In genomic region chr11:83677730-83678129, GRCh38 we compare ENCODE assay signal across 20 cellular contexts.
DNase-seq lines count a peak whose midpoint lies in the region; ATAC-seq, FAIRE-seq and TF ChIP-seq lines count a peak whose summit lies in the region.
"Had no signal": no experiment of that assay in that cellular context is flagged by ENCODE, and none has a peak within 500 bp of the region (broad histone marks: within the 10 kb centered on the region; RNA-seq: fewer than 3 reads in every experiment).

No MANE protein-coding gene starts in this region.

- TF ChIP-seq EP300 in tibial nerve (IDR thresholded peaks at IDR 0.05) = no peak

- ATAC-seq in GM21619 (IDR thresholded peaks at IDR 0.05; ENCODE audit: unreplicated experiment) = no peak
- no peak for ATAC-seq in CD8-positive, alpha-beta T cell
- no peak for ATAC-seq in HG02938 (IDR thresholded peaks at IDR 0.05; ENCODE audit: unreplicated experiment)
- ATAC-seq: HCT116 had no signal

- no peak overlapping the region for H4K5ac ChIP-seq in mesendoderm (ENCODE audit: low read length)

- intact Hi-C loops in CD8-positive, alpha-beta T cell (cut with DNase I, micrococcal nuclease) = no loop called here

- no peak overlapping the region for H2BK5ac ChIP-seq in mesendoderm (ENCODE audit: low read length)

- H3K9ac ChIP-seq in OCI-LY1 (ENCODE audit: low read length) = no peak overlapping the region
- no peak overlapping the region for H3K9ac ChIP-seq in mesendoderm (ENCODE audit: low read length)

- no peak overlapping the region for H3K56ac ChIP-seq in mesendoderm (ENCODE audit: low read length)

- H2BK15ac ChIP-seq in mesendoderm (replicated peaks; ENCODE audit: low read depth) = no peak overlapping the region

- FAIRE-seq in GM12892 (lab: Jason Lieb, UNC) = peak; percentile 83
- FAIRE-seq: GM19239 had no signal

- no peaks in the 10 kb centered on the region for H4K20me1 ChIP-seq in OCI-LY1 (ENCODE audit: insufficient read depth, low read length)

- H3K4ac ChIP-seq in mesendoderm (ENCODE audit: low read depth, low read length) = no peak overlapping the region

- no peaks in the 10 kb centered on the region for H3K4me1 Mint-ChIP-seq in CD8-positive, alpha-beta T cell (ENCODE audit: low read depth)

- H3K9me2 ChIP-seq in OCI-LY1 (ENCODE audit: low read depth, low read length) = no peaks in the 10 kb centered on the region

- H3K79me2 ChIP-seq in OCI-LY1 (ENCODE audit: insufficient read depth, low read length) = peaks cover 80% of the 10 kb centered on the region
- H3K79me2 ChIP-seq in mesendoderm (ENCODE audit: control insufficient read depth, insufficient read depth, low read length) = no peaks in the 10 kb centered on the region

- H4K8ac ChIP-seq in mesendoderm (ENCODE audit: low read depth, low read length) = no peak overlapping the region

- peaks cover 6% of the 10 kb centered on the region for H3K27me3 Mint-ChIP-seq in CD8-positive, alpha-beta T cell (ENCODE audit: low read depth)

- peak overlapping the region; percentile 92 for H3K27ac ChIP-seq in OCI-LY1 (ENCODE audit: low read depth, low read length, poor library complexity, severe bottlenecking)
- H3K27ac ChIP-seq in mesendoderm (ENCODE audit: low read depth, low read length) = no peak overlapping the region
- H3K27ac ChIP-seq in tibial nerve = no peak overlapping the region
- H3K27ac ChIP-seq in CD8-positive, alpha-beta T cell (ENCODE audit: low read depth, low read length) = no peak overlapping the region
- H3K27ac ChIP-seq: C4-2B had no signal

- no peak overlapping the region for H3K23ac ChIP-seq in mesendoderm (ENCODE audit: low read length)

- no peak overlapping the region for H3K18ac ChIP-seq in mesendoderm (ENCODE audit: low read length)

- POLR2A ChIA-PET in CD8-positive, alpha-beta T cell (lab: Charles Lee) = no interaction called here

- no peaks in the 10 kb centered on the region for H3K9me3 ChIP-seq in BE2C
- H3K9me3 ChIP-seq in OCI-LY1 (ENCODE audit: low read length) = no peaks in the 10 kb centered on the region
- no peaks in the 10 kb centered on the region for H3K9me3 ChIP-seq in tibial nerve
- no peaks in the 10 kb centered on the region for H3K9me3 ChIP-seq in CD8-positive, alpha-beta T cell (ENCODE audit: low read length)

- no peak overlapping the region for H3K4me3 Mint-ChIP-seq in CD8-positive, alpha-beta T cell
- H3K4me3 Mint-ChIP-seq: CD4-positive, alpha-beta T cell; HFFc6 had no signal

- no peaks in the 10 kb centered on the region for H3K4me1 ChIP-seq in BE2C
- H3K4me1 ChIP-seq in OCI-LY1 (ENCODE audit: insufficient read depth, low read length, severe bottlenecking) = peaks cover 74% of the 10 kb centered on the region
- H3K4me1 ChIP-seq in mesendoderm (ENCODE audit: control insufficient read depth, low read depth, low read length) = peaks cover 13% of the 10 kb centered on the region
- peaks cover 0 to 12% (median 0%) of the 10 kb centered on the region in 4 donors for H3K4me1 ChIP-seq in tibial nerve
- H3K4me1 ChIP-seq in CD8-positive, alpha-beta T cell (ENCODE audit: insufficient read depth, low read length) = no peaks in the 10 kb centered on the region

- WGBS in mesendoderm (ENCODE audit: extremely low coverage, insufficient coverage, low lambda C conversion rate) = no CpG with 5 or more reads among the region's 1 CpG
- WGBS in tibial nerve, 2 donors = 83 to 93% methylated on average over 1 of the region's 1 CpG

- no peak overlapping the region for H3K4me3 ChIP-seq in BE2C (ENCODE audit: low read depth, low read length)
- peak overlapping the region; percentile 65 for H3K4me3 ChIP-seq in OCI-LY1 (ENCODE audit: low read depth, low read length, poor library complexity, severe bottlenecking)
- no peak overlapping the region for H3K4me3 ChIP-seq in mesendoderm (ENCODE audit: low read length)
- no peak overlapping the region for H3K4me3 ChIP-seq in tibial nerve
- no peak overlapping the region for H3K4me3 ChIP-seq in CD8-positive, alpha-beta T cell (ENCODE audit: low read depth, low read length)

- H3K36me3 Mint-ChIP-seq in CD8-positive, alpha-beta T cell = no peaks in the 10 kb centered on the region

- no peak overlapping the region for H2AFZ ChIP-seq in OCI-LY1 (ENCODE audit: low read length)

- H3K27me3 ChIP-seq in BE2C (no peaks in the 10 kb centered on the region), OCI-LY1 (ENCODE audit: insufficient read depth, low read length) (no peaks in the 10 kb centered on the region), mesendoderm (ENCODE audit: insufficient read depth, low read length, poor library complexity) (no peaks in the 10 kb centered on the region), tibial nerve (no peaks in the 10 kb centered on the region)
- no peaks in the 10 kb centered on the region for H3K27me3 ChIP-seq in CD8-positive, alpha-beta T cell (ENCODE audit: insufficient read depth, low read length)

- no peak for TF ChIP-seq CTCF in BE2C (IDR thresholded peaks at IDR 0.05; ENCODE audit: low read depth, low read length)
- TF ChIP-seq CTCF in OCI-LY1 (IDR thresholded peaks at IDR 0.05; ENCODE audit: low read length) = no peak
- no peak for TF ChIP-seq CTCF in tibial nerve (IDR thresholded peaks at IDR 0.05)
- no peak for TF ChIP-seq CTCF in CD8-positive, alpha-beta T cell (IDR thresholded peaks at IDR 0.05)

- H2BK120ac ChIP-seq in mesendoderm (ENCODE audit: low read depth, low read length) = no peak overlapping the region

- no peaks in the 10 kb centered on the region for H3K9me3 Mint-ChIP-seq in CD8-positive, alpha-beta T cell
- H3K9me3 Mint-ChIP-seq: CD4-positive, alpha-beta T cell; HFFc6 had no signal

- DNase-seq in BE2C = peak; percentile 8
- no peak for DNase-seq in GM12892 (ENCODE audit: insufficient read length)
- peak; percentile 57 for DNase-seq in mesendoderm
- DNase-seq in tibial nerve (ENCODE audit: low spot score in 2 of 2) = no peak
- DNase-seq in CD8-positive, alpha-beta T cell = no peak
- DNase-seq: ACHN; CD4-positive, alpha-beta T cell; DMS153; DMS79; GF-D8; GOT3; H7; HFFc6; KG1 had no signal

- TF ChIP-seq POLR2A in GM12892 (IDR thresholded peaks at IDR 0.05; ENCODE audit: low read depth, low read length) (no peak), tibial nerve (IDR thresholded peaks at IDR 0.05) (no peak)

- H3K4me2 ChIP-seq in OCI-LY1 (ENCODE audit: low read length) = peak overlapping the region; percentile 70; the same call in 1 of the 2 replicates
- no peak overlapping the region for H3K4me2 ChIP-seq in mesendoderm (ENCODE audit: low read length)

- H3K27ac Mint-ChIP-seq in CD8-positive, alpha-beta T cell = no peak overlapping the region
- H3K27ac Mint-ChIP-seq: CD4-positive, alpha-beta T cell; HFFc6 had no signal

- CTCF ChIA-PET in CD8-positive, alpha-beta T cell (lab: Charles Lee) = no interaction called here

- H3K36me3 ChIP-seq in BE2C (no peaks in the 10 kb centered on the region), OCI-LY1 (ENCODE audit: insufficient read depth, low read length) (no peaks in the 10 kb centered on the region), mesendoderm (ENCODE audit: control insufficient read depth, insufficient read depth, low read length) (no peaks in the 10 kb centered on the region), tibial nerve (no peaks in the 10 kb centered on the region)
- H3K36me3 ChIP-seq in CD8-positive, alpha-beta T cell (ENCODE audit: insufficient read depth, low read length) = no peaks in the 10 kb centered on the region

- H2AK5ac ChIP-seq in mesendoderm (ENCODE audit: low read length) = no peak overlapping the region

- H3F3A ChIP-seq in OCI-LY1 (ENCODE audit: insufficient read depth, low read length) = no peaks in the 10 kb centered on the region

- H3K79me1 ChIP-seq in mesendoderm (ENCODE audit: low read length) = no peaks in the 10 kb centered on the region

Comparison
In these comparisons a context has a peak if more than half of its experiments do, and no peak if none do; other contexts are left out.
1. DNase-seq: peak in BE2C (single experiment) and mesendoderm (single experiment); none in GM12892 (single experiment), tibial nerve (0 of 2) and CD8-positive, alpha-beta T cell (0 of 7).